In the genomic region with DNA sequence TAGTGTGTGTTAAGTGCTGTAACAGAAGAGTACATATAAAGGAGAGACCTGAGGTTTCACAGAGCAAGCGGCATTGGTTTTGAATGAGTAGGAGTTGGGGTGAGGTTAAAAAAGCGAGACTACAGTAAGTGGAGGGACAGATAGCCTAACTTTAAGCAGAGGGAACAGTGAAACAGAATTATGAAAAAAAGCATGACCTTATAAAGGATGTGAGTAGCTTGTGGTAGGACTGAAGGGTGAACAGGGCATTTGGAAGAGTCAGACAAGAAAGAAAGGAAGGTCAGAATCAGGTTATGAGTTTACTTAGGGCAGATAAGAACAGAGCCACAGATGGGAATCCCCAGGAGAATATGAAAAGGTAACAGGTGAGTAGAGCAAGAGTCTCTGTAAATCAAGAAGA, we compare ENCODE assay signal across 1 cellular context.
TF ChIP-seq lines count a peak whose summit lies in the region.

No MANE protein-coding gene starts in this region.

TF ChIP-seq in GM12878, 131 proteins besides CTCF, POLR2A, EP300 and RAD21 (continued from another document):
- TF ChIP-seq, protein P1, sequence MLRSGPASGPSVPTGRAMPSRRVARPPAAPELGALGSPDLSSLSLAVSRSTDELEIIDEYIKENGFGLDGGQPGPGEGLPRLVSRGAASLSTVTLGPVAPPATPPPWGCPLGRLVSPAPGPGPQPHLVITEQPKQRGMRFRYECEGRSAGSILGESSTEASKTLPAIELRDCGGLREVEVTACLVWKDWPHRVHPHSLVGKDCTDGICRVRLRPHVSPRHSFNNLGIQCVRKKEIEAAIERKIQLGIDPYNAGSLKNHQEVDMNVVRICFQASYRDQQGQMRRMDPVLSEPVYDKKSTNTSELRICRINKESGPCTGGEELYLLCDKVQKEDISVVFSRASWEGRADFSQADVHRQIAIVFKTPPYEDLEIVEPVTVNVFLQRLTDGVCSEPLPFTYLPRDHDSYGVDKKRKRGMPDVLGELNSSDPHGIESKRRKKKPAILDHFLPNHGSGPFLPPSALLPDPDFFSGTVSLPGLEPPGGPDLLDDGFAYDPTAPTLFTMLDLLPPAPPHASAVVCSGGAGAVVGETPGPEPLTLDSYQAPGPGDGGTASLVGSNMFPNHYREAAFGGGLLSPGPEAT (IDR thresholded peaks at IDR 0.05; ENCODE audit: low read depth) = 0 out of 2 replicates have a peak, but pooled peaks have one; percentile 15
- no peak for TF ChIP-seq EGR1 (IDR thresholded peaks at IDR 0.05; ENCODE audit: borderline replicate concordance in 1 of 2, low read depth in 2 of 2, low read length in 2 of 2)
- peak; percentile 37; the same call in 1 of the 2 replicates for TF ChIP-seq NR2F1 (conservative IDR thresholded peaks at IDR 0.05)
TF ChIP-seq in GM12878: peak in this region for 3.
